Comparison of ENCODE assay signal across 21 cellular contexts in the genomic region with DNA sequence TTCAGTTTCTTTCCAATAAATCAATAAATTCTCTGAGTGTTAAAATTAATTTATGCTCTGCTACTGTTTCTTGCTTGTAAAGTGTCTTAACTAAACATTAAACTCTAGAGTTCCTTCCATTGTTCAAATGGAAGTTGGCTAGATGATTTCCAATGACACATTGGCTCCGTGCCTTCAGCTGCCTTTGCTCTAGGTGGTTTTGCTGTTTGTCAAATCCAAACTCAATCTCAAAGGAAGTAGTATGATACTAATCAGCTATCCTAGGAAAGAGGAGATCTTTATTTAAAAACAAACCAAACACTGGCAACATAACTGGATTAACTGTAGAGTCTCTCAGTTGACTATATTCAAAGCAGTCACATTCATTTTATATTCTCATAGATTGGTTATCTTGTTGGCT.
"Had no signal": no experiment of that assay in that cellular context is flagged by ENCODE, and none has a peak within 500 bp of the region (broad histone marks: within the 10 kb centered on the region; RNA-seq: fewer than 3 reads in every experiment).

No MANE protein-coding gene starts in this region.

- H3K4me3 ChIP-seq: colonic mucosa, dorsolateral prefrontal cortex, esophagus squamous epithelium, gastrocnemius medialis, heart right ventricle, left lung, lower lobe of right lung had no signal

- DNase-seq: colonic mucosa; cortex of kidney; dorsolateral prefrontal cortex; effector CD4-positive, alpha-beta T cell; effector memory CD4-positive, alpha-beta T cell; esophagus squamous epithelium; foreskin fibroblast; foreskin melanocyte; gastrocnemius medialis; glutamatergic neuron; head of caudate nucleus; heart right ventricle; hippocampal formation; left cardiac atrium; left lung; left ventricle myocardium superior; lower lobe of right lung; mammary epithelial cell; mesendoderm; midbrain; naive thymus-derived CD4-positive, alpha-beta T cell had no signal

- ATAC-seq: gastrocnemius medialis; heart right ventricle; left cardiac atrium; left lung; left ventricle myocardium superior; lower lobe of right lung; naive thymus-derived CD4-positive, alpha-beta T cell had no signal
